In the genomic region with DNA sequence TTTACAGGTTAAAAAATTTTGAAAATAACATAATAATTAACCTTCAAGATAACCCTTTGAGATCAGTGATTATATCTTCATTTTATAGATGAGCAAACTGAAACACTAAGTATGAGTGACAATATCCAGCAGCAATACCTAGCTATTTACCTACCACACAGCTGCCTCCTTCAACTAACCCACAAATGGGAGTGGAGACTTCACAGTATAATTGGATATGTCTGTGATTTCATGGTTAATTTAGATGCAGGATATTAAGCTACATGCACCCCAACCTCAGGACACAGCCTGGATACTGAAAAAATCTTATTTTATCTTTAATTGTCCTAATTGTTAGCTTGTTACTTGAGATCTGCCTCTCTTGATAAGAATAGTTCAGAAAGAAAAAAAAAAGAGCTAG, we compare ENCODE assay signal across 28 cellular contexts.
"Had no signal": no experiment of that assay in that cellular context is flagged by ENCODE, and none has a peak within 500 bp of the region (broad histone marks: within the 10 kb centered on the region; RNA-seq: fewer than 3 reads in every experiment).

No MANE protein-coding gene starts in this region.

- H3K27ac Mint-ChIP-seq: activated B cell treated with CpG ODN at 0.5 μM for 24 hours; activated CD8-positive, alpha-beta T cell treated with anti-CD3 and anti-CD28 coated beads for 36 hours; activated naive CD4-positive, alpha-beta T cell treated with anti-CD3 and anti-CD28 coated beads for 36 hours; activated naive CD4-positive, alpha-beta T cell treated with anti-CD3 and anti-CD28 coated beads, Interleukin-2, amount 50 U/mL, for 24 hours; activated naive CD8-positive, alpha-beta T cell treated with anti-CD3 and anti-CD28 coated beads for 36 hours; activated T-helper 17 cell treated with anti-CD3 and anti-CD28 coated beads, Interleukin-2, amount 50 U/mL, for 72 hours; brain; dendritic cell treated with granulocyte-macrophage colony-stimulating factor and Interleukin-4, amounts not matched to agents 40 ng/mL and 50 ng/mL, for 4 days; endodermal cell; T-helper 2 cell treated with Interferon-gamma antibody and Interleukin-4, amounts not matched to agents 5 μg/mL and 100 μg/mL, for 36 hours had no signal

- H3K9me3 Mint-ChIP-seq: activated B cell treated with CpG ODN at 0.5 μM for 24 hours; activated naive CD8-positive, alpha-beta T cell treated with anti-CD3 and anti-CD28 coated beads for 36 hours; brain; dendritic cell treated with granulocyte-macrophage colony-stimulating factor and Interleukin-4, amounts not matched to agents 40 ng/mL and 50 ng/mL, for 4 days; endodermal cell had no signal

- H3K4me3 Mint-ChIP-seq: activated B cell treated with CpG ODN at 0.5 μM for 24 hours; activated CD8-positive, alpha-beta T cell treated with anti-CD3 and anti-CD28 coated beads for 36 hours; activated naive CD4-positive, alpha-beta T cell treated with anti-CD3 and anti-CD28 coated beads for 36 hours; activated naive CD4-positive, alpha-beta T cell treated with anti-CD3 and anti-CD28 coated beads, Interleukin-2, amount 50 U/mL, for 24 hours; activated naive CD8-positive, alpha-beta T cell treated with anti-CD3 and anti-CD28 coated beads for 36 hours; activated T-cell treated with anti-CD3 and anti-CD28 coated beads, Interleukin-2, amount 50 U/mL, for 4 hours; activated T-helper 17 cell treated with anti-CD3 and anti-CD28 coated beads, Interleukin-2, amount 50 U/mL, for 72 hours; brain; dendritic cell treated with granulocyte-macrophage colony-stimulating factor and Interleukin-4, amounts not matched to agents 40 ng/mL and 50 ng/mL, for 4 days; endodermal cell; T-helper 2 cell treated with Interferon-gamma antibody and Interleukin-4, amounts not matched to agents 5 μg/mL and 100 μg/mL, for 36 hours had no signal

- ATAC-seq: activated CD4-positive, CD25-positive, alpha-beta regulatory T cell treated with anti-CD3 and anti-CD28 coated beads, Interleukin-2, amount 50 U/mL, for 24 hours; activated CD8-positive, alpha-beta T cell treated with anti-CD3 and anti-CD28 coated beads for 36 hours; activated T-cell treated with anti-CD3 and anti-CD28 coated beads, Interleukin-2, amount 50 U/mL, for 4 hours; activated T-helper 17 cell treated with anti-CD3 and anti-CD28 coated beads, Interleukin-2, amount 50 U/mL, for 72 hours; esophagus mucosa; heart left ventricle had no signal

- H3K27me3 Mint-ChIP-seq: activated B cell treated with CpG ODN at 0.5 μM for 24 hours; activated CD8-positive, alpha-beta T cell treated with anti-CD3 and anti-CD28 coated beads for 36 hours; activated naive CD4-positive, alpha-beta T cell treated with anti-CD3 and anti-CD28 coated beads, Interleukin-2, amount 50 U/mL, for 24 hours; activated naive CD8-positive, alpha-beta T cell treated with anti-CD3 and anti-CD28 coated beads for 36 hours; activated T-helper 17 cell treated with anti-CD3 and anti-CD28 coated beads, Interleukin-2, amount 50 U/mL, for 72 hours; brain; dendritic cell treated with granulocyte-macrophage colony-stimulating factor and Interleukin-4, amounts not matched to agents 40 ng/mL and 50 ng/mL, for 4 days had no signal

- H3K4me1 Mint-ChIP-seq: activated B cell treated with CpG ODN at 0.5 μM for 24 hours; activated naive CD4-positive, alpha-beta T cell treated with anti-CD3 and anti-CD28 coated beads, Interleukin-2, amount 50 U/mL, for 24 hours; activated naive CD8-positive, alpha-beta T cell treated with anti-CD3 and anti-CD28 coated beads for 36 hours; activated T-helper 17 cell treated with anti-CD3 and anti-CD28 coated beads, Interleukin-2, amount 50 U/mL, for 72 hours; endodermal cell had no signal

- H3K36me3 Mint-ChIP-seq: activated naive CD4-positive, alpha-beta T cell treated with anti-CD3 and anti-CD28 coated beads, Interleukin-2, amount 50 U/mL, for 24 hours; activated naive CD8-positive, alpha-beta T cell treated with anti-CD3 and anti-CD28 coated beads for 36 hours; brain had no signal

- DNase-seq: activated B cell treated with CpG ODN at 0.5 μM for 24 hours; activated CD4-positive, alpha-beta T cell treated with anti-CD3 and anti-CD28 coated beads for 48 hours; activated CD4-positive, alpha-beta T cell treated with anti-CD3 and anti-CD28 coated beads, Interleukin-2, amount 50 U/mL, for 1 hour; activated CD4-positive, alpha-beta T cell treated with anti-CD3 and anti-CD28 coated beads, Interleukin-2, amount 50 U/mL, for 48 hours; activated CD8-positive, alpha-beta memory T cell treated with anti-CD3 and anti-CD28 coated beads for 24 hours; activated CD8-positive, alpha-beta T cell treated with anti-CD3 and anti-CD28 coated beads for 36 hours; activated effector memory CD4-positive, alpha-beta T cell treated with Interleukin-2 at 50 U/mL for 16 hours; activated gamma-delta T cell treated with Interleukin-2 at 50 U/mL for 16 hours; activated naive CD4-positive, alpha-beta T cell treated with anti-CD3 and anti-CD28 coated beads for 36 hours; activated naive CD8-positive, alpha-beta T cell treated with anti-CD3 and anti-CD28 coated beads for 36 hours; activated T-cell treated with anti-CD3 and anti-CD28 coated beads, Interleukin-2, amount 50 U/mL, for 4 hours; central memory CD4-positive, alpha-beta T cell; dorsolateral prefrontal cortex; effector memory CD4-positive, alpha-beta T cell; endodermal cell; foreskin fibroblast; glutamatergic neuron; heart left ventricle; hypothalamus; T1000; WERI-Rb-1 had no signal
